In genomic region chr2:72146357-72147302, GRCh38 we compare ENCODE assay signal across 9 cellular contexts. TPM values are rescaled to one million over a fixed set of nuclear protein-coding genes. Genes with fewer than 3 reads are reported as not detected.
DNase-seq lines count a peak whose midpoint lies in the region; ATAC-seq and TF ChIP-seq lines count a peak whose summit lies in the region.
"Had no signal": no experiment of that assay in that cellular context is flagged by ENCODE, and none has a peak within 500 bp of the region (broad histone marks: within the 10 kb centered on the region; RNA-seq: fewer than 3 reads in every experiment).

No MANE protein-coding gene starts in this region.

- no peak for TF ChIP-seq CTCF in left lung (IDR thresholded peaks at IDR 0.05)
- no peak for TF ChIP-seq CTCF in suprapubic skin (IDR thresholded peaks at IDR 0.05)

- no peak for TF ChIP-seq EP300 in suprapubic skin (IDR thresholded peaks at IDR 0.05)

- H3K36me3 ChIP-seq in left lung = no peaks in the 10 kb centered on the region
- H3K36me3 ChIP-seq in suprapubic skin = no peaks in the 10 kb centered on the region

- H3K27ac ChIP-seq in left lung (no peak overlapping the region), suprapubic skin (peak overlapping the region; percentile 35)

- no peaks in the 10 kb centered on the region for H3K9me3 ChIP-seq in left lung
- no peaks in the 10 kb centered on the region for H3K9me3 ChIP-seq in suprapubic skin

- H3K36me3 Mint-ChIP-seq in activated naive CD8-positive, alpha-beta T cell = no peaks in the 10 kb centered on the region

- H3K9me3 Mint-ChIP-seq in activated naive CD8-positive, alpha-beta T cell (ENCODE audit: low read depth) = no peaks in the 10 kb centered on the region

- peaks cover 43 to 74% of the 10 kb centered on the region in 2 donors for H3K4me1 ChIP-seq in left lung
- H3K4me1 ChIP-seq in suprapubic skin = peaks cover 87% of the 10 kb centered on the region

- H3K27me3 ChIP-seq in left lung (peaks cover 61 to 97% of the 10 kb centered on the region in 2 donors), suprapubic skin (peaks cover 68% of the 10 kb centered on the region)

- intact Hi-C loops in left lung (cut with DNase I) = loop anchor here in 1 of 2 donors (5.0 kb wide), 1 partner anchor 599 kb away; no protein-coding TSS in a partner anchor

- H3K4me3 ChIP-seq in left lung (peak overlapping the region; percentile 19 to 39), suprapubic skin (peak overlapping the region; percentile 64)

- H3K4me3 Mint-ChIP-seq in activated naive CD8-positive, alpha-beta T cell = peak overlapping the region; percentile 83

- DNase-seq in activated CD4-positive, CD25-positive, alpha-beta regulatory T cell treated with anti-CD3 and anti-CD28 coated beads, Interleukin-2, amount 50 U/mL, for 72 hours = peak; percentile 29
- no peak for DNase-seq in activated CD4-positive, CD25-positive, alpha-beta regulatory T cell (lab: John Stamatoyannopoulos, UW)
- DNase-seq in left lung (peak; percentile 25 to 67), suprapubic skin (ENCODE audit: low spot score in 2 of 2) (peak in 1 of 2 donors; percentile 64), pons (ENCODE audit: low spot score) (no peak), glomerular visceral epithelial cell (ENCODE audit: extremely low spot score) (no peak)

- H3K27ac Mint-ChIP-seq in activated naive CD8-positive, alpha-beta T cell = no peak overlapping the region

- ATAC-seq in left lung (no peak), HG03521 (IDR thresholded peaks at IDR 0.05; ENCODE audit: unreplicated experiment) (no peak)

- peaks cover 37% of the 10 kb centered on the region for H3K27me3 Mint-ChIP-seq in activated naive CD8-positive, alpha-beta T cell

- H3K4me1 Mint-ChIP-seq in activated naive CD8-positive, alpha-beta T cell (ENCODE audit: low read depth) = peaks cover 41% of the 10 kb centered on the region

- WGBS in suprapubic skin = 9% methylated on average over 49 of the region's 58 CpGs

- no peak for TF ChIP-seq POLR2A in suprapubic skin (IDR thresholded peaks at IDR 0.05)

RNA-seq across cellular contexts. Expression of gene CYP26B1, which starts 1.0 kb away (rescaled TPM):
- total RNA-seq in left lung = 1 to 10 TPM; 3.1 to 4.7 TPM
- 10 to 100 TPM; 53.3 to 83.3 (median 67.7) TPM for total RNA-seq in suprapubic skin
- total RNA-seq: T-helper 1 cell treated with Interleukin-12 subunit alpha and Interleukin-12 subunit beta and Interleukin-4 antibody, amounts not matched to agents 30 ng/mL and 1 ng/mL, for 36 hours had no signal

Comparison
In these comparisons a context has a peak if more than half of its experiments do, and no peak if none do; other contexts are left out.
1. DNase-seq: peak in activated CD4-positive, CD25-positive, alpha-beta regulatory T cell treated with anti-CD3 and anti-CD28 coated beads, Interleukin-2, amount 50 U/mL, for 72 hours (single experiment) and left lung (2 of 2); none in activated CD4-positive, CD25-positive, alpha-beta regulatory T cell (0 of 4), pons (single experiment) and glomerular visceral epithelial cell (single experiment).
2. RNA of gene CYP26B1, which starts 1.0 kb away (total RNA-seq): 53.3 to 83.3 TPM in suprapubic skin; 3.1 to 4.7 TPM in left lung; every median in the first group is over 4 times any median in the second.